In the genomic region with DNA sequence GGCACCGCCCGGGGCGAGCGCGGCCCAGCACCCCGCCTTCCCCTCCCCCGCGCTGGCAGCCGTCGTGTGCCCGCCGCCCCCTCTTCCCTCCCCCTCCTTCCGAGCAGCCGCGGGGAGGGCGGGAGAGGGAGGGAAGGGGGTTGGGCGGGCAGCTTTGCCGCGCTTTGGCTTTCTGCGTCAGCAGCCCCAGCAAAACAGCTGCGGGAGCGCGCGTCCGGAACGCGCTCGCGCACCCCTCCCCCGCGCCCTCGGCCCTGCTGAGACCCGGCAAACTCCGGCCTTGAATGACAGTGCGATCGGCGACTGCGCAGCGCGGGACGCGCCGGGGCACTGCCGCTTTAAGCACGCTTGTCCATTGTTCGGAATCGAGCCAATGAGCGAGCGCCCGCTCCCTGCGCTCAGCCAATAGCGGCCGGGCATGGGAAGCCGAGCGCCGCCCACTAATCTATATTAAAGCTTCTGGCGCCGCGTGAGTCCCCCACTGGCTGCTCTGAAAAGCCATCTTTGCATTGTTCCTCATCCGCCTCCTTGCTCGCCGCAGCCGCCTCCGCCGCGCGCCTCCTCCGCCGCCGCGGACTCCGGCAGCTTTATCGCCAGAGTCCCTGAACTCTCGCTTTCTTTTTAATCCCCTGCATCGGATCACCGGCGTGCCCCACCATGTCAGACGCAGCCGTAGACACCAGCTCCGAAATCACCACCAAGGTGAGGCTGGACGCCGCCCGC, we compare ENCODE assay signal across 8 cellular contexts. TPM values are rescaled to one million over a fixed set of nuclear protein-coding genes. Genes with fewer than 3 reads are reported as not detected.
DNase-seq lines count a peak whose midpoint lies in the region; ATAC-seq lines count a peak whose summit lies in the region.

A gene with protein sequence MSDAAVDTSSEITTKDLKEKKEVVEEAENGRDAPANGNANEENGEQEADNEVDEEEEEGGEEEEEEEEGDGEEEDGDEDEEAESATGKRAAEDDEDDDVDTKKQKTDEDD (plus strand): TSS at position 476 of the 723 bp plus-strand sequence. CDS start 182 bp downstream, at position 658.

- H3K9me3 Mint-ChIP-seq in effector memory CD8-positive, alpha-beta T cell = no peaks in the 10 kb centered on the region
- no peaks in the 10 kb centered on the region for H3K9me3 Mint-ChIP-seq in memory B cell

- DNase-seq in CMK (ENCODE audit: low read depth) = peak; percentile 99
- peak; percentile 100 for DNase-seq in HT1080 (ENCODE audit: low read depth)
- DNase-seq in NOMO-1 treated with DMSO at 0.1 percent for 48 hours (lab: John Stamatoyannopoulos, UW; ENCODE audit: unreplicated experiment) = peak; percentile 99
- DNase-seq in activated CD8-positive, alpha-beta memory T cell treated with anti-CD3 and anti-CD28 coated beads for 4 hours (ENCODE audit: low read depth in 2 of 2) = peak; percentile 98 to 99
- DNase-seq in effector memory CD8-positive, alpha-beta T cell = peak; percentile 98 to 99 (median 98)
- DNase-seq in memory B cell (ENCODE audit: low spot score in 2 of 2) = peak; percentile 99
- DNase-seq in stimulated activated CD8-positive, alpha-beta memory T cell treated with anti-CD3 and anti-CD28 coated beads, Interleukin-12 subunit alpha, Interleukin-12 subunit beta, amount 100 ng/mL, for 24 hours (ENCODE audit: extremely low read depth) = peak; percentile 97

- ATAC-seq in GM21360 (IDR thresholded peaks at IDR 0.05; ENCODE audit: unreplicated experiment) (peak; percentile 56), memory B cell (ENCODE audit: low read depth) (peak; percentile 60)
- ATAC-seq in effector memory CD8-positive, alpha-beta T cell (replicated peaks) = peak; percentile 61

- H3K27ac Mint-ChIP-seq in effector memory CD8-positive, alpha-beta T cell = peak within 1 kb of the TSS; percentile 99 to 100
- peak within 1 kb of the TSS; percentile 100 for H3K27ac Mint-ChIP-seq in memory B cell

- H3K4me3 Mint-ChIP-seq in effector memory CD8-positive, alpha-beta T cell = peak within 1 kb of the TSS; percentile 96 to 98
- H3K4me3 Mint-ChIP-seq in memory B cell = peak within 1 kb of the TSS; percentile 94

- H3K4me1 Mint-ChIP-seq in effector memory CD8-positive, alpha-beta T cell (ENCODE audit: low read depth in 2 of 2) = peaks cover 27 to 42% of the 10 kb centered on the region in 2 donors
- H3K4me1 Mint-ChIP-seq in memory B cell = peaks cover 23% of the 10 kb centered on the region

- H3K36me3 Mint-ChIP-seq in effector memory CD8-positive, alpha-beta T cell (ENCODE audit: insufficient read depth) = peaks cover 76% of the 10 kb centered on the region
- peaks cover 19% of the 10 kb centered on the region for H3K36me3 Mint-ChIP-seq in memory B cell

- no peaks in the 10 kb centered on the region for H3K27me3 Mint-ChIP-seq in effector memory CD8-positive, alpha-beta T cell
- no peaks in the 10 kb centered on the region for H3K27me3 Mint-ChIP-seq in memory B cell

RNA-seq across cellular contexts. Expression of the gene that starts here (rescaled TPM):
- 1,647 and 2,130 TPM in 2 replicates for total RNA-seq in HT1080 (2014; rRNA removed; shearing (Covaris generic))
- polyA plus RNA-seq in HT1080 (2015; cell fraction: cytosol; rRNA removed) = 1,527 and 1,813 TPM in 2 replicates
- 809 and 884 TPM in 2 replicates for polyA plus RNA-seq in HT1080 (2015; cell fraction: nucleus; rRNA removed)

Comparison
In these comparisons a context has a peak if more than half of its experiments do, and no peak if none do; other contexts are left out.
1. Peak in every context shown above with its lines: DNase-seq and ATAC-seq.